In the genomic region with DNA sequence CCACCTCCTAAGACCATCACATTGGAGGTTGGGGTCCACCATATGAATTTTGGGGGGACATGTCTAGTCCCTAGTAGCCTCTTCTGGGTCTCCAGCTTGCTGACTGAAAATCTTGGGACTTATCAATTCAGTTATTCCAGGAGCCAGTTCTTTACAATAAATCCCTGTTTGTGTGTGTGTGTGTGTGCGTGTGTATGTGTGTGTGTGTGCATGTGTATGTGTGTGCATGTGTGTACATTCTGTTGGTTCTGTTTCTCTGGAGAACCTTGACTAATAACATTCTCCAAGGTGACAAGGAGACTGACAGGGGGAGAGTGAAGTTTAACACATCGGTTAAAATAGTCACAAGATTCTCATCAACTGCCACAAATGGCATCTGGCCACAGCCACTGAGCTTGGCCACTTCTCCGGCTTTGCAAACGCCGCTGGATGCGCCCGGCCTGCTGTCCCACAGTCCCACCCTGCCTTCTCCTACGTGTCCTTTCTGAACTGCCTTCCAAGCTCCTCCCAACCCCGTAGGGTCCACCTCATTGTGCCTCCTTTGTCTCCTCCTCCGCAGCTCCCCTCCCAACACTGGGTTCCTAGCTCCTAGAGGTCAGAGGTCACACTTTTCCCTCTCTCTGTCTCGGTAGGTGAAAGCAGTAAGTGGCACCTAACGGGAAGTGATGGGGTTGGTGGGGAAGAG, we compare ENCODE assay signal across 30 cellular contexts.
DNase-seq lines count a peak whose midpoint lies in the region; ATAC-seq lines count a peak whose summit lies in the region.
"Had no signal": no experiment of that assay in that cellular context is flagged by ENCODE, and none has a peak within 500 bp of the region (broad histone marks: within the 10 kb centered on the region; RNA-seq: fewer than 3 reads in every experiment).

No MANE protein-coding gene starts in this region.

- no peaks in the 10 kb centered on the region for H3K9me3 ChIP-seq in naive thymus-derived CD4-positive, alpha-beta T cell (ENCODE audit: control insufficient read depth in 2 of 3, low read length in 3 of 3)
- H3K9me3 ChIP-seq: Caco-2, esophagus squamous epithelium, thoracic aorta had no signal

- peaks cover 0 to 2% (median 0%) of the 10 kb centered on the region in 11 donors for H3K9me3 Mint-ChIP-seq in naive thymus-derived CD4-positive, alpha-beta T cell
- H3K9me3 Mint-ChIP-seq: activated naive CD8-positive, alpha-beta T cell treated with anti-CD3 and anti-CD28 coated beads, Interleukin-2, amount 50 U/mL, for 24 hours had no signal

- DNase-seq in activated CD8-positive, alpha-beta memory T cell treated with anti-CD3 and anti-CD28 coated beads for 24 hours: peak; percentile 41
- no peak for DNase-seq in activated CD8-positive, alpha-beta memory T cell treated with anti-CD3 and anti-CD28 coated beads, Interleukin-2, amount 50 U/mL, for 4 hours
- peak; percentile 44 for DNase-seq in ecto neural progenitor cell (ENCODE audit: low spot score)
- DNase-seq in posterior vena cava (ENCODE audit: low spot score): peak; percentile 61
- DNase-seq in ureter (ENCODE audit: low spot score): peak; percentile 32
- DNase-seq in NCI-H2171 (lab: John Stamatoyannopoulos, UW): no peak
- no peak for DNase-seq in GF-D8 (lab: John Stamatoyannopoulos, UW)
- DNase-seq in naive thymus-derived CD4-positive, alpha-beta T cell: no peak
- DNase-seq: 8988T; activated effector memory CD4-positive, alpha-beta T cell treated with anti-CD3 and anti-CD28 coated beads, Interleukin-2, amount 50 U/mL, for 16 hours; activated naive CD8-positive, alpha-beta T cell treated with anti-CD3 and anti-CD28 coated beads, Interleukin-2, amount 50 U/mL, for 24 hours; activated T-cell treated with anti-CD3 and anti-CD28 coated beads, Interleukin-2, amount 50 U/mL, for 1 hour; Caco-2; central memory CD4-positive, alpha-beta T cell; dermis blood vessel endothelial cell; DMS53; esophagus squamous epithelium; foreskin keratinocyte; midbrain; naive B cell; NCI-H1436 treated with DMSO at 0.1 percent for 48 hours; NCI-H2081 treated with DMSO at 0.1 percent for 48 hours; NCI-H226; SHP77 treated with DMSO at 0.1 percent for 48 hours; stimulated activated naive CD8-positive, alpha-beta T cell treated with anti-CD3 and anti-CD28 coated beads, Interleukin-15, Interleukin-2, amounts not matched to agents 100 U/mL and 50 U/mL, for 24 hours had no signal

- POLR2A ChIA-PET in naive thymus-derived CD4-positive, alpha-beta T cell (lab: Charles Lee): no interaction called here

- CTCF ChIA-PET in naive thymus-derived CD4-positive, alpha-beta T cell (lab: Charles Lee): no interaction called here

- ATAC-seq in naive thymus-derived CD4-positive, alpha-beta T cell: no peak
- ATAC-seq: activated naive CD8-positive, alpha-beta T cell treated with anti-CD3 and anti-CD28 coated beads, Interleukin-2, amount 50 U/mL, for 24 hours; foreskin keratinocyte; HCT116; stimulated activated naive CD8-positive, alpha-beta T cell treated with anti-CD3 and anti-CD28 coated beads, Interleukin-15, Interleukin-2, amounts not matched to agents 100 U/mL and 50 U/mL, for 24 hours had no signal

- H3K36me3 ChIP-seq in naive thymus-derived CD4-positive, alpha-beta T cell (ENCODE audit: control insufficient read depth in 2 of 3, insufficient read depth in 3 of 3, low read length in 3 of 3): no peaks in the 10 kb centered on the region
- H3K36me3 ChIP-seq: esophagus squamous epithelium, thoracic aorta had no signal

- H3K4me3 Mint-ChIP-seq in naive thymus-derived CD4-positive, alpha-beta T cell: no peak overlapping the region
- H3K4me3 Mint-ChIP-seq: activated naive CD8-positive, alpha-beta T cell treated with anti-CD3 and anti-CD28 coated beads, Interleukin-2, amount 50 U/mL, for 24 hours; IgD-negative memory B cell; naive B cell had no signal

- H3K4me1 Mint-ChIP-seq in naive thymus-derived CD4-positive, alpha-beta T cell: no peaks in the 10 kb centered on the region
- H3K4me1 Mint-ChIP-seq: activated naive CD8-positive, alpha-beta T cell treated with anti-CD3 and anti-CD28 coated beads, Interleukin-2, amount 50 U/mL, for 24 hours; IgD-negative memory B cell; naive B cell had no signal

- H3K36me3 Mint-ChIP-seq in naive thymus-derived CD4-positive, alpha-beta T cell: no peaks in the 10 kb centered on the region
- H3K36me3 Mint-ChIP-seq: IgD-negative memory B cell, naive B cell had no signal

- no peaks in the 10 kb centered on the region for H3K4me1 ChIP-seq in naive thymus-derived CD4-positive, alpha-beta T cell (ENCODE audit: control insufficient read depth in 2 of 2, insufficient read depth in 2 of 2, low read length in 2 of 2)
- H3K4me1 ChIP-seq: foreskin keratinocyte had no signal

- H3K27me3 ChIP-seq in naive thymus-derived CD4-positive, alpha-beta T cell (ENCODE audit: control insufficient read depth in 2 of 2, insufficient read depth in 2 of 2, low read length in 2 of 2): no peaks in the 10 kb centered on the region
- H3K27me3 ChIP-seq: foreskin keratinocyte had no signal

- H3K27me3 Mint-ChIP-seq in naive thymus-derived CD4-positive, alpha-beta T cell: peaks cover 0 to 27% (median 4%) of the 10 kb centered on the region in 5 donors

- H3K4me3 ChIP-seq in naive thymus-derived CD4-positive, alpha-beta T cell (ENCODE audit: low read length): no peak overlapping the region
- H3K4me3 ChIP-seq: esophagus squamous epithelium, skin epidermis, thoracic aorta had no signal

- no peak overlapping the region for H3K27ac ChIP-seq in naive thymus-derived CD4-positive, alpha-beta T cell (ENCODE audit: low read depth, low read length)
- H3K27ac ChIP-seq: C4-2B, foreskin keratinocyte, thoracic aorta had no signal

- intact Hi-C loops in posterior vena cava (cut with DNase I): no loop called here
- intact Hi-C loops in naive thymus-derived CD4-positive, alpha-beta T cell (cut with micrococcal nuclease): no loop called here

- no peak overlapping the region for H3K27ac Mint-ChIP-seq in naive thymus-derived CD4-positive, alpha-beta T cell
- H3K27ac Mint-ChIP-seq: activated naive CD8-positive, alpha-beta T cell treated with anti-CD3 and anti-CD28 coated beads, Interleukin-2, amount 50 U/mL, for 24 hours; IgD-negative memory B cell; naive B cell had no signal

Comparison
In these comparisons a context has a peak if more than half of its experiments do, and no peak if none do; other contexts are left out.
1. DNase-seq: peak in activated CD8-positive, alpha-beta memory T cell treated with anti-CD3 and anti-CD28 coated beads for 24 hours (single experiment), ecto neural progenitor cell (single experiment), posterior vena cava (single experiment) and ureter (single experiment); none in activated CD8-positive, alpha-beta memory T cell treated with anti-CD3 and anti-CD28 coated beads, Interleukin-2, amount 50 U/mL, for 4 hours (single experiment), NCI-H2171 (single experiment), GF-D8 (single experiment) and naive thymus-derived CD4-positive, alpha-beta T cell (0 of 9).